In genomic region chr15:29942144-29942543, GRCh38 we compare ENCODE assay signal across 1 cellular context.
TF ChIP-seq lines count a peak whose summit lies in the region.

No MANE protein-coding gene starts in this region.

TF ChIP-seq in WTC11, 78 proteins besides CTCF, POLR2A, EP300 and RAD21 (continued from another document):
- TF ChIP-seq NFE2L1 (CRISPR knock-in tag; IDR thresholded peaks at IDR 0.05), result no peak
